Comparison of ENCODE assay signal across 8 cellular contexts in the genomic region with DNA sequence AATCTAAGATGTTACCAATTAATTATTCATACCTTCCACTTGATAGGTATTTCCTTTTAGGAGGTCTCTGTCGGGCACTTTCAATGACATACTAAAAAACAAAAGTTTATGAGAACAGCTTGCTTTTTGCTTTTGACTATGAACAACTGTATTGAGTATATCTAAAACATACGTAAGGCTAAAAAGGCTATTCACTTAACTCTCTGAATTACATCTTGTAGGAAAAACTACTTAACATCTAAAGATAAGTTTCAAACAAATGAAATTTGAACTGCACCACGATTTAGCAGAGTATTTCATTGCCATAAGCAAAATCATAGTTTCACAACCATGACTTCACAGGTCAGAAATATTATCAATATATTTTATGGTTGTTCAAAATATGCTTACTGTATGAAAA. TPM values are rescaled to one million over a fixed set of nuclear protein-coding genes. Genes with fewer than 3 reads are reported as not detected.
"Had no signal": no experiment of that assay in that cellular context is flagged by ENCODE, and none has a peak within 500 bp of the region (broad histone marks: within the 10 kb centered on the region; RNA-seq: fewer than 3 reads in every experiment).

No MANE protein-coding gene starts in this region.

- DNase-seq: GDM1, GF-D8 had no signal

- ATAC-seq: GM12878 had no signal

- H3K4me3 ChIP-seq: GM12878 had no signal

- FAIRE-seq: GM12878, GM12891, GM12892, GM18507, GM19239 had no signal

RNA-seq across cellular contexts. Expression of gene CSNK1A1L, which starts 57.6 kb away (rescaled TPM):
- total RNA-seq: G401, GM12878 had no signal
- polyA plus RNA-seq: GM12878 had no signal
